Comparison of ENCODE assay signal across 3 cellular contexts in the genomic region with DNA sequence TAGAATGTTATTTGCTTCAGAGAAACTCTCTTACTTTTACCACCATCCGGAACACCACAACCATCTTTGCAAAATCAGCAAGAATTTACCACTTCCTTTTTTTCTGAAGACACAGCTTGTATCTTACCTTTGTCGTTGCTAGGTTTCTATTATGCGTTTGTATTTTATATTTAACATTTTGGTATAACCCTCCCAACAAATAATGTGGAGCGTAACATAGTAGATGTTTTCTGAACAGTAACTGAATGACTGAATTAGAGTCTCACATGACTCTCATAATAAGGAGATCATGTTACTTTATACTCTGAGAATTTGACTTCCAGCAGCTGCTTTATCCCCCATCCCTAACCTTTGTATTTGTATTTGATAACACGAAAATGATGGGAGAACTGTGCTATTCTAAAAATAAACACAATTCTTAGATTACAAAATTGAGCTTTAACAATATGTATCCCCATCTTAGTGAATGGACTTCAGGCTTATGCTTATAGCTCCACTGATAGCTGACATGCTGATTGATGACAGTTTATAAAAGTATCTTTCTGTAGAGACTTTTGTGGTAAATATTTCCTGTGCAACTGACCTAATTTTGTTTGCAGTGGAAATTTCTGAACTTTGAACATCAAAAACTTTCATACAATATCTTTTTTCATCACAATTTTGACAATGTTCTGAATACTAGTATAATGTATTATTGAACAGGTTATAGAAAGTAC.
TF ChIP-seq lines count a peak whose summit lies in the region.

No MANE protein-coding gene starts in this region.

TF ChIP-seq in A549, 52 proteins besides CTCF, POLR2A, EP300 and RAD21:
- TF ChIP-seq POLR2AphosphoS2 (conservative IDR thresholded peaks at IDR 0.05; ENCODE audit: low read length) (no peak), MAFK (IDR thresholded peaks at IDR 0.05; ENCODE audit: partially characterized antibody) (peak; percentile 29), HOXB13 (CRISPR knock-in tag; IDR thresholded peaks at IDR 0.05; ENCODE audit: low read depth) (no peak), JUNB (IDR thresholded peaks at IDR 0.05) (no peak)

TF ChIP-seq in GM12878, 131 proteins besides CTCF, POLR2A, EP300 and RAD21:
- no peak for TF ChIP-seq KAT2A (conservative IDR thresholded peaks at IDR 0.05; ENCODE audit: control insufficient read depth, low read depth, low read length)
- TF ChIP-seq BACH1 (IDR thresholded peaks at IDR 0.05; ENCODE audit: borderline replicate concordance): no peak
- TF ChIP-seq NFIC (IDR thresholded peaks at IDR 0.05; ENCODE audit: low read depth, low read length): peak; percentile 20; the same call in 1 of the 2 replicates
- TF ChIP-seq, protein P1, sequence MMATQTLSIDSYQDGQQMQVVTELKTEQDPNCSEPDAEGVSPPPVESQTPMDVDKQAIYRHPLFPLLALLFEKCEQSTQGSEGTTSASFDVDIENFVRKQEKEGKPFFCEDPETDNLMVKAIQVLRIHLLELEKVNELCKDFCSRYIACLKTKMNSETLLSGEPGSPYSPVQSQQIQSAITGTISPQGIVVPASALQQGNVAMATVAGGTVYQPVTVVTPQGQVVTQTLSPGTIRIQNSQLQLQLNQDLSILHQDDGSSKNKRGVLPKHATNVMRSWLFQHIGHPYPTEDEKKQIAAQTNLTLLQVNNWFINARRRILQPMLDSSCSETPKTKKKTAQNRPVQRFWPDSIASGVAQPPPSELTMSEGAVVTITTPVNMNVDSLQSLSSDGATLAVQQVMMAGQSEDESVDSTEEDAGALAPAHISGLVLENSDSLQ (IDR thresholded peaks at IDR 0.05): peak; percentile 85
- TF ChIP-seq, protein P2, sequence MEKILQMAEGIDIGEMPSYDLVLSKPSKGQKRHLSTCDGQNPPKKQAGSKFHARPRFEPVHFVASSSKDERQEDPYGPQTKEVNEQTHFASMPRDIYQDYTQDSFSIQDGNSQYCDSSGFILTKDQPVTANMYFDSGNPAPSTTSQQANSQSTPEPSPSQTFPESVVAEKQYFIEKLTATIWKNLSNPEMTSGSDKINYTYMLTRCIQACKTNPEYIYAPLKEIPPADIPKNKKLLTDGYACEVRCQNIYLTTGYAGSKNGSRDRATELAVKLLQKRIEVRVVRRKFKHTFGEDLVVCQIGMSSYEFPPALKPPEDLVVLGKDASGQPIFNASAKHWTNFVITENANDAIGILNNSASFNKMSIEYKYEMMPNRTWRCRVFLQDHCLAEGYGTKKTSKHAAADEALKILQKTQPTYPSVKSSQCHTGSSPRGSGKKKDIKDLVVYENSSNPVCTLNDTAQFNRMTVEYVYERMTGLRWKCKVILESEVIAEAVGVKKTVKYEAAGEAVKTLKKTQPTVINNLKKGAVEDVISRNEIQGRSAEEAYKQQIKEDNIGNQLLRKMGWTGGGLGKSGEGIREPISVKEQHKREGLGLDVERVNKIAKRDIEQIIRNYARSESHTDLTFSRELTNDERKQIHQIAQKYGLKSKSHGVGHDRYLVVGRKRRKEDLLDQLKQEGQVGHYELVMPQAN (conservative IDR thresholded peaks at IDR 0.05): no peak
- no peak for TF ChIP-seq MYB (IDR thresholded peaks at IDR 0.05; ENCODE audit: borderline replicate concordance, low read depth, low read length)
- TF ChIP-seq, protein P3, sequence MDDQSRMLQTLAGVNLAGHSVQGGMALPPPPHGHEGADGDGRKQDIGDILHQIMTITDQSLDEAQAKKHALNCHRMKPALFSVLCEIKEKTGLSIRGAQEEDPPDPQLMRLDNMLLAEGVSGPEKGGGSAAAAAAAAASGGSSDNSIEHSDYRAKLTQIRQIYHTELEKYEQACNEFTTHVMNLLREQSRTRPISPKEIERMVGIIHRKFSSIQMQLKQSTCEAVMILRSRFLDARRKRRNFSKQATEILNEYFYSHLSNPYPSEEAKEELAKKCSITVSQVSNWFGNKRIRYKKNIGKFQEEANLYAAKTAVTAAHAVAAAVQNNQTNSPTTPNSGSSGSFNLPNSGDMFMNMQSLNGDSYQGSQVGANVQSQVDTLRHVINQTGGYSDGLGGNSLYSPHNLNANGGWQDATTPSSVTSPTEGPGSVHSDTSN (IDR thresholded peaks at IDR 0.05; ENCODE audit: insufficient replicate concordance, low read depth, low read length): peak; percentile 68
- TF ChIP-seq GABPA (IDR thresholded peaks at IDR 0.05; ENCODE audit: low read depth): no peak
- no peak for TF ChIP-seq ZNF384 (IDR thresholded peaks at IDR 0.05; ENCODE audit: borderline replicate concordance, low read depth, low read length)
- no peak for TF ChIP-seq NFYA (IDR thresholded peaks at IDR 0.05; ENCODE audit: borderline replicate concordance, low read depth, low read length)
- no peak for TF ChIP-seq JUND (IDR thresholded peaks at IDR 0.05; ENCODE audit: low read depth, low read length)
- TF ChIP-seq EED (IDR thresholded peaks at IDR 0.05; ENCODE audit: low read depth): no peak
- no peak for TF ChIP-seq ASH2L (IDR thresholded peaks at IDR 0.05; ENCODE audit: borderline replicate concordance, low read depth)
- TF ChIP-seq, protein P4, sequence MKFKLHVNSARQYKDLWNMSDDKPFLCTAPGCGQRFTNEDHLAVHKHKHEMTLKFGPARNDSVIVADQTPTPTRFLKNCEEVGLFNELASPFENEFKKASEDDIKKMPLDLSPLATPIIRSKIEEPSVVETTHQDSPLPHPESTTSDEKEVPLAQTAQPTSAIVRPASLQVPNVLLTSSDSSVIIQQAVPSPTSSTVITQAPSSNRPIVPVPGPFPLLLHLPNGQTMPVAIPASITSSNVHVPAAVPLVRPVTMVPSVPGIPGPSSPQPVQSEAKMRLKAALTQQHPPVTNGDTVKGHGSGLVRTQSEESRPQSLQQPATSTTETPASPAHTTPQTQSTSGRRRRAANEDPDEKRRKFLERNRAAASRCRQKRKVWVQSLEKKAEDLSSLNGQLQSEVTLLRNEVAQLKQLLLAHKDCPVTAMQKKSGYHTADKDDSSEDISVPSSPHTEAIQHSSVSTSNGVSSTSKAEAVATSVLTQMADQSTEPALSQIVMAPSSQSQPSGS (IDR thresholded peaks at IDR 0.05; ENCODE audit: low read length): no peak
- TF ChIP-seq SPI1 (IDR thresholded peaks at IDR 0.05; ENCODE audit: borderline replicate concordance, insufficient read depth, low read depth, low read length): peak; percentile 94
- TF ChIP-seq CBFB (IDR thresholded peaks at IDR 0.05; ENCODE audit: low read depth): no peak
- TF ChIP-seq POLR2AphosphoS5 (IDR thresholded peaks at IDR 0.05; ENCODE audit: low read length): no peak
- 0 out of 2 replicates have a peak, but pooled peaks have one; percentile 15 for TF ChIP-seq FOXM1 (IDR thresholded peaks at IDR 0.05; ENCODE audit: low read depth, low read length)
- TF ChIP-seq ETV6 (conservative IDR thresholded peaks at IDR 0.05 in 1 of 2, IDR thresholded peaks at IDR 0.05 in 1 of 2; ENCODE audit: borderline replicate concordance in 1 of 2, low read depth in 1 of 2): no peak
- TF ChIP-seq WRNIP1 (IDR thresholded peaks at IDR 0.05; ENCODE audit: borderline replicate concordance, low read depth, low read length): no peak
- TF ChIP-seq NRF1 (conservative IDR thresholded peaks at IDR 0.05; ENCODE audit: low read depth, low read length): no peak
- TF ChIP-seq SUZ12 (IDR thresholded peaks at IDR 0.05; ENCODE audit: unreplicated experiment): no peak
- TF ChIP-seq RUNX3 (IDR thresholded peaks at IDR 0.05; ENCODE audit: low read length): peak; percentile 74
- TF ChIP-seq TARDBP (IDR thresholded peaks at IDR 0.05; ENCODE audit: borderline replicate concordance): no peak
- no peak for TF ChIP-seq FOXK2 (IDR thresholded peaks at IDR 0.05)

TF ChIP-seq in HEK293T, 16 proteins besides CTCF, POLR2A, EP300 and RAD21:
- no peak for TF ChIP-seq BHLHE40 (IDR thresholded peaks at IDR 0.05; ENCODE audit: borderline replicate concordance)
- TF ChIP-seq SUZ12 (IDR thresholded peaks at IDR 0.05): no peak
- no peak for TF ChIP-seq LEF1 (IDR thresholded peaks at IDR 0.05; ENCODE audit: borderline replicate concordance)
